In genomic region chr2:223943135-223943534, GRCh38 we compare ENCODE assay signal across 1 cellular context.
TF ChIP-seq lines count a peak whose summit lies in the region.

No MANE protein-coding gene starts in this region.

TF ChIP-seq in K562, 482 proteins besides CTCF, POLR2A, EP300 and RAD21:
- TF ChIP-seq OTX1 (CRISPR knock-in tag; IDR thresholded peaks at IDR 0.05) (no peak), RHOXF2B (CRISPR knock-in tag; conservative IDR thresholded peaks at IDR 0.05) (no peak), ZNF263 (CRISPR knock-in tag; IDR thresholded peaks at IDR 0.05; ENCODE audit: borderline replicate concordance) (no peak), CUX1 (CRISPR knock-in tag; IDR thresholded peaks at IDR 0.05) (no peak), HOXB6 (CRISPR knock-in tag; IDR thresholded peaks at IDR 0.05; ENCODE audit: borderline replicate concordance) (no peak), PATZ1 (CRISPR knock-in tag; IDR thresholded peaks at IDR 0.05; ENCODE audit: borderline replicate concordance) (no peak)
TF ChIP-seq in K562: peak in this region for 0.
